Comparison of ENCODE assay signal across 24 cellular contexts in the genomic region with DNA sequence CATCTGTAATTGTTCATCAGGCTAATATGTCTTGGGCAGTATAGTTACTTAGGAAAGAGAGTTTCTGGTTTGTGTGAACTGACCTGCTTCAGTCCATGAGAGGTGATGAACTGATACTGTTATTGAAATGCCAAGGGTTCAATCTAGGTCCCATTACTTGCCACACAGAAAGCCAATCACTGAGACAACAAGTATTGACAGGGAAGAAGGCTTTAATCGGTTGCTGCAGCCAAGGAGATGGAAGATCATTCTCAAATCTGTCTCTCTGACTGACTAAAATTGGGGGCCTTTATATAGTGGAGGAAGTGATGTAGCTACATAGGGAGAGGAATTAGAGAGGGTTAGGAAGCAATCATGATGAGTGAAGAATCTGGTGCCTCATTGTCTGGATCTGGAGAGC.
"Had no signal": no experiment of that assay in that cellular context is flagged by ENCODE, and none has a peak within 500 bp of the region (broad histone marks: within the 10 kb centered on the region; RNA-seq: fewer than 3 reads in every experiment).

No MANE protein-coding gene starts in this region.

- H3K9ac ChIP-seq: KMS-11 had no signal

- H3K27ac ChIP-seq: ascending aorta, body of pancreas, KMS-11 had no signal

- H3K27ac Mint-ChIP-seq: activated CD4-positive, alpha-beta memory T cell treated with anti-CD3 and anti-CD28 coated beads for 36 hours; activated naive CD4-positive, alpha-beta T cell treated with anti-CD3 and anti-CD28 coated beads, Interleukin-2, amount 50 U/mL, for 72 hours; activated naive CD8-positive, alpha-beta T cell treated with anti-CD3 and anti-CD28 coated beads, Interleukin-2, amount 50 U/mL, for 24 hours; T-helper 1 cell treated with Interleukin-12 subunit alpha and Interleukin-12 subunit beta and Interleukin-4 antibody, amounts not matched to agents 30 μg/mL and 1 μg/mL, for 36 hours; WTC11 had no signal

- H3K27me3 Mint-ChIP-seq: activated CD4-positive, alpha-beta memory T cell treated with anti-CD3 and anti-CD28 coated beads for 36 hours; activated naive CD8-positive, alpha-beta T cell treated with anti-CD3 and anti-CD28 coated beads, Interleukin-2, amount 50 U/mL, for 24 hours had no signal

- H3K36me3 ChIP-seq: ascending aorta had no signal

- DNase-seq: activated CD4-positive, alpha-beta memory T cell treated with anti-CD3 and anti-CD28 coated beads for 36 hours; activated CD4-positive, alpha-beta T cell treated with anti-CD3 and anti-CD28 coated beads for 48 hours; activated CD4-positive, CD25-positive, alpha-beta regulatory T cell treated with anti-CD3 and anti-CD28 coated beads, Interleukin-2, amount 50 U/mL, for 72 hours; activated CD8-positive, alpha-beta memory T cell treated with anti-CD3 and anti-CD28 coated beads for 24 hours; activated effector memory CD4-positive, alpha-beta T cell treated with anti-CD3 and anti-CD28 coated beads, Interleukin-2, amount 50 U/mL, for 16 hours; activated naive CD4-positive, alpha-beta T cell treated with Interleukin-2 at 50 U/mL for 16 hours; activated naive CD8-positive, alpha-beta T cell treated with anti-CD3 and anti-CD28 coated beads, Interleukin-2, amount 50 U/mL, for 24 hours; activated T-cell treated with anti-CD3 and anti-CD28 coated beads, Interleukin-2, amount 50 U/mL, for 4 hours; amniotic stem cell; body of pancreas; central memory CD4-positive, alpha-beta T cell; NCI-H1048; NCI-H1417; NCI-H1694; NCI-H2029 treated with DMSO at 0.1 percent for 48 hours; NCI-H510A treated with DMSO at 0.1 percent for 48 hours; NCI-H69; PC-3; SHP77 treated with DMSO at 0.1 percent for 48 hours had no signal

- H3K4me1 Mint-ChIP-seq: activated naive CD8-positive, alpha-beta T cell treated with anti-CD3 and anti-CD28 coated beads, Interleukin-2, amount 50 U/mL, for 24 hours had no signal

- H3K4me1 ChIP-seq: ascending aorta, body of pancreas had no signal

- H3K4me3 ChIP-seq: ascending aorta, body of pancreas had no signal

- H3K4me3 Mint-ChIP-seq: activated CD4-positive, alpha-beta memory T cell treated with anti-CD3 and anti-CD28 coated beads for 36 hours; activated naive CD8-positive, alpha-beta T cell treated with anti-CD3 and anti-CD28 coated beads, Interleukin-2, amount 50 U/mL, for 24 hours; activated T-cell treated with anti-CD3 and anti-CD28 coated beads, Interleukin-2, amount 50 U/mL, for 4 hours; T-helper 1 cell treated with Interleukin-12 subunit alpha and Interleukin-12 subunit beta and Interleukin-4 antibody, amounts not matched to agents 30 μg/mL and 1 μg/mL, for 36 hours; WTC11 had no signal

- H3K27me3 ChIP-seq: ascending aorta, body of pancreas had no signal

- ATAC-seq: activated naive CD4-positive, alpha-beta T cell treated with anti-CD3 and anti-CD28 coated beads, Interleukin-2, amount 50 U/mL, for 72 hours; activated naive CD8-positive, alpha-beta T cell treated with anti-CD3 and anti-CD28 coated beads, Interleukin-2, amount 50 U/mL, for 24 hours; activated T-cell treated with anti-CD3 and anti-CD28 coated beads, Interleukin-2, amount 50 U/mL, for 4 hours; body of pancreas; PC-3; WTC11 had no signal
